26 cellular contexts compared by ENCODE assay signal in the genomic region with DNA sequence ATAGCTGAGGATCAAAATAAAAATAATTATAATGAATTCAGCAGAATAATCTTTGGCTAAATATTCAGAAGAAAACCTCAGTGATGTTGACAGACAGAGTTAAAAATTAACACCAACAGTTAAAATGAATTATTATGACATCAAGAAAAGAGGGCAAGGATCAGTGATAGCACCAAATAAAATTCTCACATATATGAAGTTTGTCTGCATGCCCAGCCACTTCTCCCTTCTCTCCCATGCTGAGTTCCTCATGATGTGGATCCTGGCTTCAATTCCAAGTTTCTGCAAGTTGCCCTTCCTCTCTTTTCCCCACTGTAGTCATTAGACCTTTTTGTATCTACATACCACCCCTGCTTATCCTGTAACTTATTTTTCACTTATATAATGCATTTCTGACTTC.
"Had no signal": no experiment of that assay in that cellular context is flagged by ENCODE, and none has a peak within 500 bp of the region (broad histone marks: within the 10 kb centered on the region; RNA-seq: fewer than 3 reads in every experiment).

No MANE protein-coding gene starts in this region.

- H3K9me3 ChIP-seq: esophagus muscularis mucosa, gastroesophageal sphincter, psoas muscle, sigmoid colon, thoracic aorta, upper lobe of right lung, uterus had no signal

- H3K9ac ChIP-seq: neural progenitor cell had no signal

- H3K27ac Mint-ChIP-seq: endodermal cell; memory B cell; nephron; neural progenitor cell; stimulated activated naive B cell treated with anti-CD40 and anti-IgM and Interleukin-4, amounts not matched to agents 10 μg/mL and 1 μg/mL and 100 μg/mL, for 72 hours; stimulated activated naive CD8-positive, alpha-beta T cell treated with anti-CD3 and anti-CD28 coated beads, Interleukin-15, Interleukin-2, amounts not matched to agents 100 ng/mL and 50 ng/mL, for 24 hours had no signal

- H3K4me3 Mint-ChIP-seq: endodermal cell; memory B cell; naive thymus-derived CD4-positive, alpha-beta T cell; nephron; neural progenitor cell; stimulated activated naive B cell treated with anti-CD40 and anti-IgM and Interleukin-4, amounts not matched to agents 10 μg/mL and 1 μg/mL and 100 μg/mL, for 72 hours; stimulated activated naive CD8-positive, alpha-beta T cell treated with anti-CD3 and anti-CD28 coated beads, Interleukin-15, Interleukin-2, amounts not matched to agents 100 ng/mL and 50 ng/mL, for 24 hours had no signal

- H3K4me1 Mint-ChIP-seq: memory B cell had no signal

- H3K4me3 ChIP-seq: dorsolateral prefrontal cortex, esophagus muscularis mucosa, gastroesophageal sphincter, heart left ventricle, lung, neural progenitor cell, psoas muscle, sigmoid colon, spleen, thoracic aorta, tibial nerve, upper lobe of right lung, uterus had no signal

- H3K27me3 ChIP-seq: dorsolateral prefrontal cortex, esophagus muscularis mucosa, foreskin keratinocyte, gastroesophageal sphincter, heart left ventricle, neural progenitor cell, sigmoid colon, spleen, tibial nerve, upper lobe of right lung, uterus had no signal

- ATAC-seq: foreskin keratinocyte; gastroesophageal sphincter; heart left ventricle; left cardiac atrium; left ventricle myocardium superior; naive thymus-derived CD4-positive, alpha-beta T cell; psoas muscle; right cardiac atrium; stimulated activated naive B cell treated with anti-CD40 and anti-IgM and Interleukin-4, amounts not matched to agents 10 μg/mL and 1 μg/mL and 100 μg/mL, for 72 hours; upper lobe of right lung had no signal

- H3K4me1 ChIP-seq: foreskin keratinocyte, neural progenitor cell, upper lobe of right lung, uterus had no signal

- H3K27ac ChIP-seq: esophagus muscularis mucosa, foreskin keratinocyte, gastroesophageal sphincter, heart left ventricle, neural progenitor cell, psoas muscle, sigmoid colon, spleen, thoracic aorta, tibial nerve, upper lobe of right lung, uterus had no signal

- H3K27me3 Mint-ChIP-seq: memory B cell; stimulated activated naive B cell treated with anti-CD40 and anti-IgM and Interleukin-4, amounts not matched to agents 10 μg/mL and 1 μg/mL and 100 μg/mL, for 72 hours; stimulated activated naive CD8-positive, alpha-beta T cell treated with anti-CD3 and anti-CD28 coated beads, Interleukin-15, Interleukin-2, amounts not matched to agents 100 ng/mL and 50 ng/mL, for 24 hours had no signal

- DNase-seq: dorsolateral prefrontal cortex; effector CD4-positive, alpha-beta T cell; endodermal cell; foreskin keratinocyte; heart left ventricle; hippocampal formation; left cardiac atrium; left ventricle myocardium superior; naive thymus-derived CD4-positive, alpha-beta T cell; psoas muscle; right cardiac atrium; sigmoid colon; spleen; stimulated activated CD4-positive, alpha-beta T cell treated with anti-CD3 and anti-CD28 coated beads, Interleukin-4, amount 100 ng/mL, for 4 hours; stimulated activated naive B cell treated with anti-CD40 and anti-IgM and Interleukin-4, amounts not matched to agents 10 μg/mL and 1 μg/mL and 100 μg/mL, for 72 hours; upper lobe of right lung; uterus had no signal

- H3K9me3 Mint-ChIP-seq: memory B cell; neural progenitor cell; stimulated activated naive CD8-positive, alpha-beta T cell treated with anti-CD3 and anti-CD28 coated beads, Interleukin-15, Interleukin-2, amounts not matched to agents 100 ng/mL and 50 ng/mL, for 24 hours had no signal

- H3K36me3 ChIP-seq: neural progenitor cell, uterus had no signal
